29 cellular contexts compared by ENCODE assay signal in genomic region chr6:73779943-73780342, GRCh38.
"Had no signal": no experiment of that assay in that cellular context is flagged by ENCODE, and none has a peak within 500 bp of the region (broad histone marks: within the 10 kb centered on the region; RNA-seq: fewer than 3 reads in every experiment).

No MANE protein-coding gene starts in this region.

- H3K4me1 ChIP-seq: stomach, suprapubic skin, testis, thyroid gland, upper lobe of left lung, upper lobe of right lung, uterus, vagina had no signal

- H3K4me1 Mint-ChIP-seq: stimulated activated effector memory CD8-positive, alpha-beta T cell treated with anti-CD3 and anti-CD28 coated beads, Interleukin-12 subunit alpha, Interleukin-12 subunit beta, amount 100 ng/mL, for 72 hours; stimulated activated memory B cell treated with anti-CD40 and anti-IgM and Interleukin-4, amounts not matched to agents 10 μg/mL and 1 μg/mL and 100 μg/mL, for 72 hours; stimulated activated naive CD8-positive, alpha-beta T cell treated with anti-CD3 and anti-CD28 coated beads, Interleukin-15, amount 100 ng/mL, for 72 hours had no signal

- H3K27ac ChIP-seq: stomach, suprapubic skin, testis, thoracic aorta, thyroid gland, tibial artery, tibial nerve, transverse colon, upper lobe of left lung, upper lobe of right lung, uterus, vagina had no signal

- H3K9me3 ChIP-seq: stomach, testis, thoracic aorta, thyroid gland, tibial artery, tibial nerve, transverse colon, upper lobe of left lung, upper lobe of right lung, uterus, vagina had no signal

- FAIRE-seq: urothelium cell line had no signal

- DNase-seq: stimulated activated CD4-positive, alpha-beta T cell treated with anti-CD3 and anti-CD28 coated beads, Interleukin-2, amount 100 ng/mL, for 48 hours; stimulated activated CD4-positive, alpha-beta T cell treated with anti-CD3 and anti-CD28 coated beads, Interleukin-4, amount 100 ng/mL, for 1 hour; stimulated activated CD4-positive, alpha-beta T cell treated with anti-CD3 and anti-CD28 coated beads, Interleukin-4, amount 100 ng/mL, for 24 hours; stimulated activated CD4-positive, alpha-beta T cell treated with anti-CD3 and anti-CD28 coated beads, Interleukin-4, amount 100 ng/mL, for 4 hours; stimulated activated CD8-positive, alpha-beta memory T cell treated with anti-CD3 and anti-CD28 coated beads, Interleukin-4, amount 100 ng/mL, for 48 hours; stimulated activated naive B cell treated with anti-CD40 and anti-IgM and Interleukin-4, amounts not matched to agents 10 μg/mL and 1 μg/mL and 100 μg/mL, for 72 hours; stimulated activated naive CD4-positive, alpha-beta T cell; stimulated activated naive CD4-positive, alpha-beta T cell treated with Interleukin-2 at 50 U/mL for 16 hours; stimulated activated naive CD8-positive, alpha-beta T cell treated with anti-CD3 and anti-CD28 coated beads, Interleukin-15, amount 100 ng/mL, for 72 hours; stimulated activated naive CD8-positive, alpha-beta T cell treated with anti-CD3 and anti-CD28 coated beads, Interleukin-15, Interleukin-2, amounts not matched to agents 100 U/mL and 50 U/mL, for 24 hours; stomach; substantia nigra; testis; thyroid gland; tibial artery; transverse colon; trophoblast cell; upper lobe of left lung; upper lobe of right lung; uterus had no signal

- ATAC-seq: stimulated activated effector memory CD8-positive, alpha-beta T cell treated with anti-CD3 and anti-CD28 coated beads, Interleukin-12 subunit alpha, Interleukin-12 subunit beta, amount 100 ng/mL, for 72 hours; stimulated activated memory B cell treated with anti-CD40 and anti-IgM and Interleukin-4, amounts not matched to agents 10 μg/mL and 1 μg/mL and 100 μg/mL, for 72 hours; stimulated activated naive B cell treated with anti-CD40 and anti-IgM and Interleukin-4, amounts not matched to agents 10 μg/mL and 1 μg/mL and 100 μg/mL, for 72 hours; stimulated activated naive CD8-positive, alpha-beta T cell treated with anti-CD3 and anti-CD28 coated beads, Interleukin-15, amount 100 ng/mL, for 72 hours; stimulated activated naive CD8-positive, alpha-beta T cell treated with anti-CD3 and anti-CD28 coated beads, Interleukin-15, Interleukin-2, amounts not matched to agents 100 U/mL and 50 U/mL, for 24 hours; upper lobe of right lung had no signal

- H3K36me3 Mint-ChIP-seq: stimulated activated effector memory CD8-positive, alpha-beta T cell treated with anti-CD3 and anti-CD28 coated beads, Interleukin-12 subunit alpha, Interleukin-12 subunit beta, amount 100 ng/mL, for 72 hours; stimulated activated memory B cell treated with anti-CD40 and anti-IgM and Interleukin-4, amounts not matched to agents 10 μg/mL and 1 μg/mL and 100 μg/mL, for 72 hours; type B pancreatic cell had no signal

- H3K27ac Mint-ChIP-seq: stimulated activated effector memory CD8-positive, alpha-beta T cell treated with anti-CD3 and anti-CD28 coated beads, Interleukin-12 subunit alpha, Interleukin-12 subunit beta, amount 100 ng/mL, for 72 hours; stimulated activated memory B cell treated with anti-CD40 and anti-IgM and Interleukin-4, amounts not matched to agents 10 μg/mL and 1 μg/mL and 100 μg/mL, for 72 hours; stimulated activated naive B cell treated with anti-CD40 and anti-IgM and Interleukin-4, amounts not matched to agents 10 μg/mL and 1 μg/mL and 100 μg/mL, for 72 hours; stimulated activated naive CD8-positive, alpha-beta T cell treated with anti-CD3 and anti-CD28 coated beads, Interleukin-15, amount 100 ng/mL, for 72 hours; stimulated activated naive CD8-positive, alpha-beta T cell treated with anti-CD3 and anti-CD28 coated beads, Interleukin-15, Interleukin-2, amounts not matched to agents 100 ng/mL and 50 ng/mL, for 24 hours; type B pancreatic cell had no signal

- H3K27me3 Mint-ChIP-seq: stimulated activated memory B cell treated with anti-CD40 and anti-IgM and Interleukin-4, amounts not matched to agents 10 μg/mL and 1 μg/mL and 100 μg/mL, for 72 hours; stimulated activated naive CD8-positive, alpha-beta T cell treated with anti-CD3 and anti-CD28 coated beads, Interleukin-15, amount 100 ng/mL, for 72 hours; stimulated activated naive CD8-positive, alpha-beta T cell treated with anti-CD3 and anti-CD28 coated beads, Interleukin-15, Interleukin-2, amounts not matched to agents 100 ng/mL and 50 ng/mL, for 24 hours; type B pancreatic cell had no signal

- H3K4me3 Mint-ChIP-seq: stimulated activated effector memory CD8-positive, alpha-beta T cell treated with anti-CD3 and anti-CD28 coated beads, Interleukin-12 subunit alpha, Interleukin-12 subunit beta, amount 100 ng/mL, for 72 hours; stimulated activated memory B cell treated with anti-CD40 and anti-IgM and Interleukin-4, amounts not matched to agents 10 μg/mL and 1 μg/mL and 100 μg/mL, for 72 hours; stimulated activated naive B cell treated with anti-CD40 and anti-IgM and Interleukin-4, amounts not matched to agents 10 μg/mL and 1 μg/mL and 100 μg/mL, for 72 hours; stimulated activated naive CD8-positive, alpha-beta T cell treated with anti-CD3 and anti-CD28 coated beads, Interleukin-15, amount 100 ng/mL, for 72 hours; stimulated activated naive CD8-positive, alpha-beta T cell treated with anti-CD3 and anti-CD28 coated beads, Interleukin-15, Interleukin-2, amounts not matched to agents 100 ng/mL and 50 ng/mL, for 24 hours; type B pancreatic cell had no signal

- H3K4me3 ChIP-seq: stomach, suprapubic skin, testis, thoracic aorta, thyroid gland, tibial artery, tibial nerve, transverse colon, upper lobe of left lung, upper lobe of right lung, uterus, vagina had no signal

- H3K9me3 Mint-ChIP-seq: stimulated activated effector memory CD8-positive, alpha-beta T cell treated with anti-CD3 and anti-CD28 coated beads, Interleukin-12 subunit alpha, Interleukin-12 subunit beta, amount 100 ng/mL, for 72 hours; stimulated activated memory B cell treated with anti-CD40 and anti-IgM and Interleukin-4, amounts not matched to agents 10 μg/mL and 1 μg/mL and 100 μg/mL, for 72 hours; stimulated activated naive CD8-positive, alpha-beta T cell treated with anti-CD3 and anti-CD28 coated beads, Interleukin-15, amount 100 ng/mL, for 72 hours; stimulated activated naive CD8-positive, alpha-beta T cell treated with anti-CD3 and anti-CD28 coated beads, Interleukin-15, Interleukin-2, amounts not matched to agents 100 ng/mL and 50 ng/mL, for 24 hours; type B pancreatic cell had no signal

- H3K36me3 ChIP-seq: stomach, thoracic aorta, thyroid gland, tibial artery, tibial nerve, transverse colon, upper lobe of right lung, uterus, vagina had no signal

- H3K27me3 ChIP-seq: stomach, suprapubic skin, testis, thyroid gland, tibial artery, tibial nerve, transverse colon, upper lobe of left lung, upper lobe of right lung, uterus, vagina had no signal
